In genomic region chr13:97313481-97313880, GRCh38 we compare ENCODE assay signal across 20 cellular contexts.
DNase-seq lines count a peak whose midpoint lies in the region; ATAC-seq, FAIRE-seq and TF ChIP-seq lines count a peak whose summit lies in the region.
"Had no signal": no experiment of that assay in that cellular context is flagged by ENCODE, and none has a peak within 500 bp of the region (broad histone marks: within the 10 kb centered on the region; RNA-seq: fewer than 3 reads in every experiment).

No MANE protein-coding gene starts in this region.

- H3K9me3 ChIP-seq in Panc1 (ENCODE audit: control insufficient read depth, insufficient read depth, low read depth, low read length) = no peaks in the 10 kb centered on the region
- H3K9me3 ChIP-seq in SJCRH30 (replicated peaks) = no peaks in the 10 kb centered on the region
- H3K9me3 ChIP-seq in endothelial cell of umbilical vein (replicated peaks; ENCODE audit: control insufficient read depth, insufficient read depth, low read length) = no peaks in the 10 kb centered on the region

- H4K20me1 ChIP-seq in endothelial cell of umbilical vein (replicated peaks; ENCODE audit: control insufficient read depth, extremely low read depth, insufficient read depth, low read length) = peaks cover 2% of the 10 kb centered on the region

- no peak for ATAC-seq in Panc1
- ATAC-seq in SK-N-SH treated with all-trans-retinoic acid at 6 μM for 48 hours = no peak
- no peak for ATAC-seq in GM19328 (IDR thresholded peaks at IDR 0.05; ENCODE audit: unreplicated experiment)
- ATAC-seq: HCT116 had no signal

- no peak for TF ChIP-seq CTCF in Panc1 (IDR thresholded peaks at IDR 0.05)
- TF ChIP-seq CTCF in endothelial cell of umbilical vein (IDR thresholded peaks at IDR 0.05; ENCODE audit: extremely low read depth in 1 of 2, insufficient read depth in 1 of 2, low read depth in 1 of 2, low read length in 2 of 2) = no peak

- CTCF ChIA-PET in Panc1 (lab: Charles Lee) = no interaction called here
- CTCF ChIA-PET in endothelial cell of umbilical vein (lab: Charles Lee) = interaction anchor here (0.6 kb wide), 1 partner anchor 13 kb away, joined by 3 read pairs; no protein-coding TSS in a partner anchor

- no peak for TF ChIP-seq POLR2A in endothelial cell of umbilical vein (IDR thresholded peaks at IDR 0.05; ENCODE audit: low read depth, low read length)

- H3K79me2 ChIP-seq in endothelial cell of umbilical vein (ENCODE audit: control insufficient read depth, insufficient read depth, low read length) = peaks cover 66% of the 10 kb centered on the region

- intact Hi-C loops in Panc1 (cut with micrococcal nuclease; ENCODE audit: unreplicated experiment) = no loop called here
- intact Hi-C loops in endothelial cell of umbilical vein (cut with micrococcal nuclease) = no loop called here

- in situ Hi-C loops in Panc1 (cut with HindIII; ENCODE audit: low pct_unique_long_range_greater_than_20kb, low sequenced_read_pairs) = no loop called here

- no peaks in the 10 kb centered on the region for H3K9me1 ChIP-seq in endothelial cell of umbilical vein (replicated peaks; ENCODE audit: control insufficient read depth, extremely low read depth, insufficient read depth, low read length)

- no peak overlapping the region for H2AFZ ChIP-seq in endothelial cell of umbilical vein (ENCODE audit: low read depth, low read length)
- H2AFZ ChIP-seq: GM23248 had no signal

- peaks cover 93% of the 10 kb centered on the region for H3K4me1 ChIP-seq in Panc1 (ENCODE audit: control insufficient read depth, insufficient read depth, low read length)
- H3K4me1 ChIP-seq in SJCRH30 = peaks cover 42% of the 10 kb centered on the region
- peaks cover 10% of the 10 kb centered on the region for H3K4me1 ChIP-seq in endothelial cell of umbilical vein (ENCODE audit: control insufficient read depth, extremely low read depth, insufficient read depth, low read length)

- no peaks in the 10 kb centered on the region for H3K27me3 ChIP-seq in Panc1 (ENCODE audit: control insufficient read depth, insufficient read depth, low read length)
- no peaks in the 10 kb centered on the region for H3K27me3 ChIP-seq in SJCRH30
- H3K27me3 ChIP-seq in endothelial cell of umbilical vein (ENCODE audit: control insufficient read depth in 2 of 2, insufficient read depth in 2 of 2, low read length in 2 of 2) = no peaks in the 10 kb centered on the region

- no peak overlapping the region for H3K4me2 ChIP-seq in endothelial cell of umbilical vein (ENCODE audit: insufficient read depth, low read length)

- dilution Hi-C loops in endothelial cell of umbilical vein (cut with MboI; ENCODE audit: extremely low pct_ligation_motif_present, low sequenced_read_pairs) = no loop called here

- POLR2A ChIA-PET in Panc1 (lab: Charles Lee) = no interaction called here
- POLR2A ChIA-PET in endothelial cell of umbilical vein (lab: Charles Lee) = no interaction called here

- H3K4me3 ChIP-seq in Panc1 (ENCODE audit: low read depth in 2 of 2, low read length in 2 of 2) (no peak overlapping the region), SJCRH30 (no peak overlapping the region), endothelial cell of umbilical vein (replicated peaks in 1 of 3; ENCODE audit: insufficient read depth in 1 of 3, low read depth in 1 of 3, low read length in 3 of 3) (no peak overlapping the region)
- H3K4me3 ChIP-seq: GM23248 had no signal

- peak; percentile 43 for FAIRE-seq in endothelial cell of umbilical vein (lab: Jason Lieb, UNC)
- FAIRE-seq: G401.6, GM12892, H1 had no signal

- peaks cover 5% of the 10 kb centered on the region; the same call in 1 of the 2 replicates for H3K36me3 ChIP-seq in Panc1 (ENCODE audit: control insufficient read depth, insufficient read depth, low read length)
- H3K36me3 ChIP-seq in SJCRH30 = no peaks in the 10 kb centered on the region
- peaks cover 0 to 1% of the 10 kb centered on the region in 2 experiments for H3K36me3 ChIP-seq in endothelial cell of umbilical vein (ENCODE audit: control insufficient read depth in 2 of 2, extremely low read depth in 1 of 2, insufficient read depth in 2 of 2, low read length in 2 of 2)

- BruUV-seq in Panc1 (replicated peaks; lab: Mats Ljungman, UMichigan) (no TSS peak), endothelial cell of umbilical vein (replicated peaks; lab: Mats Ljungman, UMichigan) (no TSS peak)

- H3K27ac ChIP-seq in Panc1 (ENCODE audit: low read length) (peak overlapping the region; percentile 100), SJCRH30 (peak overlapping the region; percentile 28), endothelial cell of umbilical vein (ENCODE audit: insufficient read depth, low read depth, low read length) (no peak overlapping the region)
- H3K27ac ChIP-seq: GM23248 had no signal

- DNase-seq in Panc1 (ENCODE audit: low read depth, low spot score) (no peak), SJCRH30 (peak; percentile 61 to 76), endothelial cell of umbilical vein (ENCODE audit: low read depth, low spot score) (no peak), myocyte (ENCODE audit: low read depth) (peak; percentile 81), HCEC 1CT (no peak), Kasumi-1 (lab: John Stamatoyannopoulos, UW) (no peak)
- DNase-seq: C1 segment of cervical spinal cord; Calu3; CD4-positive, alpha-beta memory T cell; COR-L47; DMS153; DND-41; GM23248; H7 had no signal

- no peak overlapping the region for H3K9ac ChIP-seq in endothelial cell of umbilical vein (replicated peaks; ENCODE audit: extremely low read depth, insufficient read depth, low read length)
- H3K9ac ChIP-seq: GM23248 had no signal

TF ChIP-seq in endothelial cell of umbilical vein, 7 proteins besides CTCF, POLR2A, EP300 and RAD21:
- TF ChIP-seq JUN (IDR thresholded peaks at IDR 0.05; ENCODE audit: borderline replicate concordance, insufficient read depth, insufficient read length, low read depth) (no peak), MAX (IDR thresholded peaks at IDR 0.05; ENCODE audit: insufficient read depth, insufficient read length) (no peak), GATA2 (IDR thresholded peaks at IDR 0.05; ENCODE audit: insufficient read depth, insufficient read length, low read depth, low read length) (no peak), MYC (IDR thresholded peaks at IDR 0.05; ENCODE audit: low read depth, low read length) (no peak), FOS (IDR thresholded peaks at IDR 0.05; ENCODE audit: borderline replicate concordance, insufficient read depth, low read length) (no peak), POLR2AphosphoS5 (IDR thresholded peaks at IDR 0.05; ENCODE audit: insufficient read depth, low read depth, low read length) (no peak), EZH2 (IDR thresholded peaks at IDR 0.05; ENCODE audit: borderline replicate concordance, low read depth, low read length, severe bottlenecking) (no peak)
TF ChIP-seq in endothelial cell of umbilical vein: peak in this region for 0.

TF ChIP-seq in SK-N-SH treated with all-trans-retinoic acid at 6 μM for 48 hours, 23 proteins besides CTCF, POLR2A, EP300 and RAD21:
- TF ChIP-seq TOX (CRISPR knock-in tag; IDR thresholded peaks at IDR 0.05; ENCODE audit: borderline replicate concordance) (no peak), ZNF565 (CRISPR knock-in tag; conservative IDR thresholded peaks at IDR 0.05; ENCODE audit: low read depth) (no peak), CSDC2 (CRISPR knock-in tag; IDR thresholded peaks at IDR 0.05) (no peak), ARNTL (CRISPR knock-in tag; IDR thresholded peaks at IDR 0.05; ENCODE audit: borderline replicate concordance, low read depth) (no peak), ESRRG (CRISPR knock-in tag; IDR thresholded peaks at IDR 0.05) (no peak)

Comparison
In these comparisons a context has a peak if more than half of its experiments do, and no peak if none do; other contexts are left out.
1. DNase-seq: peak in SJCRH30 (2 of 2) and myocyte (single experiment); none in Panc1 (single experiment), endothelial cell of umbilical vein (single experiment), HCEC 1CT (single experiment) and Kasumi-1 (0 of 2).